ENCODE assay signal across 18 cellular contexts in the genomic region with DNA sequence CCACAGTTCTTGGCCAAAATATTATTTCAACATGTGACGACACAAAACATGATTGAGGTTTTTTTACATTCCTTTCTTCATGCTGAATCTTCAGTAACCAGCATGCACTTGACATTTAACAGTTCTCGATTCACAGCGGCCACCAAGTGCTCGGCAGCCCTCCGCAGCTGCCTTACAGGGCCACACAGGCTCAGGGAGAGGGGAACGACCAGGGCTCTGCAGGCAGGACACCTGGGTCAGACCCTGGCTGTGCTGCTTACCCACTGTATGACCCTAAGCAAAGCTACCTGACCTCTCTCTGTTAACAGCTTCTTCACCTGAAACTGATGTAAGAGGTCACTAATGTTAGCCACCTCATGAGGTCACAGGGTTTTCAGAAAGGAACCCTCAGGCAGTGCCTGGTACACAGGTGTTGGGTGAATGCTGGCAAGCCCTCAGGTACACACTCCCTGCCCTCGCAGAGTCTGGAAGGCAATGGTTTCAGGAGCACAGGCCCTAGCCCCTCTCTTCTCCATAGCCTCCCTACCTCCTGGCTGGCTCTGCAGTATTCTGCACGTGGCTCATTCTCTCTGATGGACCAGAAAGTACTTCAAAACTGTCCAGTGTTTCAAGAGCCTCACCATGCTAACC. TPM values are rescaled to one million over a fixed set of nuclear protein-coding genes. Genes with fewer than 3 reads are reported as not detected.
DNase-seq lines count a peak whose midpoint lies in the region; ATAC-seq and TF ChIP-seq lines count a peak whose summit lies in the region.
"Had no signal": no experiment of that assay in that cellular context is flagged by ENCODE, and none has a peak within 500 bp of the region (broad histone marks: within the 10 kb centered on the region; RNA-seq: fewer than 3 reads in every experiment).

No MANE protein-coding gene starts in this region.

- H3K4me1 ChIP-seq in endodermal cell (ENCODE audit: control insufficient read depth, insufficient read depth, low read length) (peaks cover 22% of the 10 kb centered on the region), iPS-20b (ENCODE audit: insufficient read depth, low read length) (peaks cover 46% of the 10 kb centered on the region), SK-N-SH (ENCODE audit: control insufficient read depth in 1 of 2, insufficient read depth in 2 of 2, low read depth in 1 of 2, low read length in 1 of 2) (peaks cover 0 to 10% of the 10 kb centered on the region in 2 experiments; a peak in 1 of 4 replicates)

- no peak for TF ChIP-seq RAD21 in SK-N-SH (IDR thresholded peaks at IDR 0.05; ENCODE audit: low read length)

- TF ChIP-seq CTCF in endodermal cell (conservative IDR thresholded peaks at IDR 0.05) (no peak), SK-N-SH (IDR thresholded peaks at IDR 0.05) (no peak)

- no peaks in the 10 kb centered on the region for H4K20me1 ChIP-seq in SK-N-SH (ENCODE audit: insufficient read depth)

- POLR2A ChIA-PET in SK-N-SH (lab: Yijun Ruan, JAX), result no interaction called here
- POLR2A ChIA-PET in activated CD4-positive, alpha-beta T cell treated with anti-CD3 and anti-CD28 coated beads, Interleukin-2, amount 10 ng/mL, durations not matched to agents 7 days and 5 days (lab: Charles Lee), result interaction anchor here (0.6 kb wide), 1 partner anchor 113 kb away, joined by 8 read pairs; no protein-coding TSS in a partner anchor

- H3K36me3 ChIP-seq in endodermal cell (ENCODE audit: control insufficient read depth, insufficient read depth, low read length) (peaks cover 39% of the 10 kb centered on the region), iPS-20b (ENCODE audit: insufficient read depth, low read depth, low read length) (peaks cover 21% of the 10 kb centered on the region; the same call in 1 of the 2 replicates), SK-N-SH (replicated peaks in 1 of 2; ENCODE audit: control insufficient read depth in 1 of 2, insufficient read depth in 2 of 2, low read length in 1 of 2) (peaks cover 30 to 35% of the 10 kb centered on the region in 2 experiments)

- peak overlapping the region; percentile 25 for H3K4me3 ChIP-seq in endodermal cell (ENCODE audit: low read length)
- peak overlapping the region; percentile 35; the same call in 1 of the 2 replicates for H3K4me3 ChIP-seq in iPS-20b (ENCODE audit: low read length)
- no peak overlapping the region for H3K4me3 ChIP-seq in SK-N-SH (ENCODE audit: low read depth in 2 of 2, low read length in 1 of 2)
- H3K4me3 ChIP-seq: neural progenitor cell had no signal

- peaks cover 43% of the 10 kb centered on the region for H3K36me3 Mint-ChIP-seq in endodermal cell (ENCODE audit: low read depth)
- H3K36me3 Mint-ChIP-seq in activated CD4-positive, alpha-beta T cell treated with anti-CD3 and anti-CD28 coated beads, Interleukin-2, amount 10 ng/mL, durations not matched to agents 7 days and 5 days (ENCODE audit: low read depth), result peaks cover 20% of the 10 kb centered on the region

- CTCF ChIA-PET in SK-N-SH (lab: Yijun Ruan, JAX), result no interaction called here
- CTCF ChIA-PET in activated CD4-positive, alpha-beta T cell treated with anti-CD3 and anti-CD28 coated beads, Interleukin-2, amount 10 ng/mL, durations not matched to agents 7 days and 5 days (lab: Charles Lee), result interaction anchor here (1.3 kb wide), 1 partner anchor 9 kb away, joined by 3 read pairs; no protein-coding TSS in a partner anchor

- H3K27me3 ChIP-seq in endodermal cell (ENCODE audit: control insufficient read depth, insufficient read depth, low read length, poor library complexity, severe bottlenecking), result no peaks in the 10 kb centered on the region
- H3K27me3 ChIP-seq in iPS-20b (ENCODE audit: insufficient read depth, low read length), result no peaks in the 10 kb centered on the region
- no peaks in the 10 kb centered on the region for H3K27me3 ChIP-seq in SK-N-SH (ENCODE audit: insufficient read depth)
- H3K27me3 ChIP-seq: neural progenitor cell had no signal

- H2AFZ ChIP-seq in SK-N-SH (ENCODE audit: low read depth), result no peak overlapping the region
- H2AFZ ChIP-seq: neural progenitor cell had no signal

- H3K4me2 ChIP-seq in SK-N-SH, result no peak overlapping the region

- H3K4me3 Mint-ChIP-seq in stimulated activated naive CD8-positive, alpha-beta T cell treated with anti-CD3 and anti-CD28 coated beads, Interleukin-15, amount 100 ng/mL, for 72 hours, result no peak overlapping the region
- H3K4me3 Mint-ChIP-seq in endodermal cell, result no peak overlapping the region
- H3K4me3 Mint-ChIP-seq in activated CD4-positive, alpha-beta T cell treated with anti-CD3 and anti-CD28 coated beads, Interleukin-2, amount 10 ng/mL, durations not matched to agents 7 days and 5 days, result no peak overlapping the region
- H3K4me3 Mint-ChIP-seq: neural progenitor cell; stimulated activated naive CD8-positive, alpha-beta T cell treated with anti-CD3 and anti-CD28 coated beads, Interleukin-15, Interleukin-2, amounts not matched to agents 100 ng/mL and 50 ng/mL, for 24 hours had no signal

- peak; percentile 49 for ATAC-seq in stimulated activated naive CD8-positive, alpha-beta T cell treated with anti-CD3 and anti-CD28 coated beads, Interleukin-15, amount 100 ng/mL, for 72 hours
- ATAC-seq in stimulated activated naive CD8-positive, alpha-beta T cell treated with anti-CD3 and anti-CD28 coated beads, Interleukin-15, Interleukin-2, amounts not matched to agents 100 U/mL and 50 U/mL, for 24 hours, result no peak
- no peak for ATAC-seq in GM21786 (IDR thresholded peaks at IDR 0.05; ENCODE audit: unreplicated experiment)
- ATAC-seq: PC-3, SK-N-SH treated with all-trans-retinoic acid at 6 μM for 48 hours had no signal

- H3K9ac ChIP-seq in endodermal cell (ENCODE audit: extremely low read depth, low read length, poor library complexity, severe bottlenecking), result no peak overlapping the region
- H3K9ac ChIP-seq in iPS-20b (ENCODE audit: low read depth, low read length), result peak overlapping the region; percentile 49
- no peak overlapping the region for H3K9ac ChIP-seq in SK-N-SH
- H3K9ac ChIP-seq: neural progenitor cell had no signal

- no peak for DNase-seq in stimulated activated naive CD8-positive, alpha-beta T cell treated with anti-CD3 and anti-CD28 coated beads, Interleukin-15, amount 100 ng/mL, for 72 hours
- no peak for DNase-seq in stimulated activated naive CD8-positive, alpha-beta T cell treated with anti-CD3 and anti-CD28 coated beads, Interleukin-15, Interleukin-2, amounts not matched to agents 100 U/mL and 50 U/mL, for 24 hours
- DNase-seq in endodermal cell (no peak), SK-N-SH (no peak), amniotic stem cell (lab: John Stamatoyannopoulos, UW) (no peak)
- no peak for DNase-seq in activated CD4-positive, alpha-beta T cell treated with anti-CD3 and anti-CD28 coated beads, Interleukin-2, amount 10 ng/mL, durations not matched to agents 7 days and 5 days
- DNase-seq: central memory CD4-positive, alpha-beta T cell; effector CD4-positive, alpha-beta T cell; midbrain; NCI-H1092 treated with DMSO at 0.1 percent for 48 hours; NCI-H2107; PC-3; stimulated activated CD4-positive, alpha-beta T cell treated with anti-CD3 and anti-CD28 coated beads, Interleukin-15, amount 100 ng/mL, for 24 hours had no signal

- no peak overlapping the region for H3K27ac ChIP-seq in endodermal cell (ENCODE audit: low read depth, low read length)
- peak overlapping the region; percentile 4 for H3K27ac ChIP-seq in iPS-20b (ENCODE audit: low read length)
- H3K27ac ChIP-seq in SK-N-SH (ENCODE audit: low read depth in 2 of 2, low read length in 1 of 2), result no peak overlapping the region

- H3K27me3 Mint-ChIP-seq in stimulated activated naive CD8-positive, alpha-beta T cell treated with anti-CD3 and anti-CD28 coated beads, Interleukin-15, amount 100 ng/mL, for 72 hours, result no peaks in the 10 kb centered on the region
- no peaks in the 10 kb centered on the region for H3K27me3 Mint-ChIP-seq in endodermal cell (ENCODE audit: insufficient read depth)
- no peaks in the 10 kb centered on the region for H3K27me3 Mint-ChIP-seq in activated CD4-positive, alpha-beta T cell treated with anti-CD3 and anti-CD28 coated beads, Interleukin-2, amount 10 ng/mL, durations not matched to agents 7 days and 5 days
- H3K27me3 Mint-ChIP-seq: stimulated activated naive CD8-positive, alpha-beta T cell treated with anti-CD3 and anti-CD28 coated beads, Interleukin-15, Interleukin-2, amounts not matched to agents 100 ng/mL and 50 ng/mL, for 24 hours had no signal

- no peaks in the 10 kb centered on the region for H3K4me1 Mint-ChIP-seq in stimulated activated naive CD8-positive, alpha-beta T cell treated with anti-CD3 and anti-CD28 coated beads, Interleukin-15, amount 100 ng/mL, for 72 hours
- H3K4me1 Mint-ChIP-seq in endodermal cell, result peaks cover 44% of the 10 kb centered on the region
- H3K4me1 Mint-ChIP-seq in activated CD4-positive, alpha-beta T cell treated with anti-CD3 and anti-CD28 coated beads, Interleukin-2, amount 10 ng/mL, durations not matched to agents 7 days and 5 days, result peaks cover 3% of the 10 kb centered on the region

- H3F3A ChIP-seq in SK-N-SH (replicated peaks; ENCODE audit: insufficient read depth), result peaks cover 23% of the 10 kb centered on the region

- H3K79me2 ChIP-seq in SK-N-SH (ENCODE audit: insufficient read depth), result peaks cover 4% of the 10 kb centered on the region; the same call in 1 of the 2 replicates

- H3K9me3 Mint-ChIP-seq in stimulated activated naive CD8-positive, alpha-beta T cell treated with anti-CD3 and anti-CD28 coated beads, Interleukin-15, amount 100 ng/mL, for 72 hours, result no peaks in the 10 kb centered on the region
- H3K9me3 Mint-ChIP-seq in endodermal cell, result no peaks in the 10 kb centered on the region
- H3K9me3 Mint-ChIP-seq in activated CD4-positive, alpha-beta T cell treated with anti-CD3 and anti-CD28 coated beads, Interleukin-2, amount 10 ng/mL, durations not matched to agents 7 days and 5 days, result no peaks in the 10 kb centered on the region
- H3K9me3 Mint-ChIP-seq: stimulated activated naive CD8-positive, alpha-beta T cell treated with anti-CD3 and anti-CD28 coated beads, Interleukin-15, Interleukin-2, amounts not matched to agents 100 ng/mL and 50 ng/mL, for 24 hours had no signal

- H3K9me2 ChIP-seq in SK-N-SH, result no peaks in the 10 kb centered on the region

- peak overlapping the region in 1 of 2 donors; percentile 12 for H3K27ac Mint-ChIP-seq in stimulated activated naive CD8-positive, alpha-beta T cell treated with anti-CD3 and anti-CD28 coated beads, Interleukin-15, amount 100 ng/mL, for 72 hours
- no peak overlapping the region for H3K27ac Mint-ChIP-seq in endodermal cell
- no peak overlapping the region for H3K27ac Mint-ChIP-seq in activated CD4-positive, alpha-beta T cell treated with anti-CD3 and anti-CD28 coated beads, Interleukin-2, amount 10 ng/mL, durations not matched to agents 7 days and 5 days
- H3K27ac Mint-ChIP-seq: stimulated activated naive CD8-positive, alpha-beta T cell treated with anti-CD3 and anti-CD28 coated beads, Interleukin-15, Interleukin-2, amounts not matched to agents 100 ng/mL and 50 ng/mL, for 24 hours had no signal

- 79 to 80% methylated on average over 6 to 8 of the region's 8 CpGs for WGBS in endodermal cell (ENCODE audit: insufficient coverage in 1 of 2, insufficient read length in 1 of 2), 2 experiments
- 92% methylated on average over 8 of the region's 8 CpGs for WGBS in SK-N-SH (ENCODE audit: low lambda C conversion rate)

- H3K9me3 ChIP-seq in endodermal cell (ENCODE audit: control insufficient read depth, low read length) (no peaks in the 10 kb centered on the region), iPS-20b (ENCODE audit: insufficient read depth, low read depth, low read length) (no peaks in the 10 kb centered on the region), SK-N-SH (no peaks in the 10 kb centered on the region)

- no peak for TF ChIP-seq EP300 in SK-N-SH (IDR thresholded peaks at IDR 0.05; ENCODE audit: borderline replicate concordance in 1 of 2, low read depth in 1 of 2, low read length in 1 of 2)

RNA-seq across cellular contexts. Expression of a gene that starts 25.7 kb away (rescaled TPM):
- total RNA-seq in endodermal cell, result 10 to 100 TPM; 33.0 to 45.4 TPM
- 103 TPM for polyA plus RNA-seq in endodermal cell (2013, experiment 1 of 2)
- polyA plus RNA-seq in endodermal cell (2013, experiment 2 of 2), result 111 TPM
- polyA plus RNA-seq in SK-N-SH (2012; rRNA removed), result 285 and 387 TPM in 2 replicates
- polyA plus RNA-seq in SK-N-SH (2012; cell fraction: cytosol; rRNA removed), result 158 and 241 TPM in 2 replicates
- 318 and 338 TPM in 2 replicates for polyA plus RNA-seq in SK-N-SH (2012; cell fraction: nucleus; rRNA removed)
- 1 to 10 TPM in 1 of 2 experiments, under 1 TPM in 1; 0.69 to 1.2 TPM for total RNA-seq in activated CD4-positive, alpha-beta T cell treated with anti-CD3 and anti-CD28 coated beads, Interleukin-2, amount 10 ng/mL, durations not matched to agents 7 days and 5 days

RNA-seq across cellular contexts. Expression of a gene that starts 43.3 kb away (rescaled TPM):
- total RNA-seq in endodermal cell, result 10 to 100 TPM; 47.1 to 49.5 TPM
- 29.8 TPM for polyA plus RNA-seq in endodermal cell (2013, experiment 1 of 2)
- polyA plus RNA-seq in endodermal cell (2013, experiment 2 of 2), result 27.4 TPM
- polyA plus RNA-seq in SK-N-SH (2012; rRNA removed), result 26.0 and 32.6 TPM in 2 replicates
- 33.2 and 36.6 TPM in 2 replicates for polyA plus RNA-seq in SK-N-SH (2012; cell fraction: cytosol; rRNA removed)
- polyA plus RNA-seq in SK-N-SH (2012; cell fraction: nucleus; rRNA removed), result 26.2 and 28.5 TPM in 2 replicates
- 10 to 100 TPM; 35.7 to 36.4 TPM for total RNA-seq in activated CD4-positive, alpha-beta T cell treated with anti-CD3 and anti-CD28 coated beads, Interleukin-2, amount 10 ng/mL, durations not matched to agents 7 days and 5 days

Comparison
In these comparisons a context has a peak if more than half of its experiments do, and no peak if none do; other contexts are left out.
1. H3K4me3 ChIP-seq: peak in endodermal cell (single experiment) and iPS-20b (single experiment); none in SK-N-SH (0 of 2).
2. RNA of a gene that starts 25.7 kb away (total RNA-seq): 33.0 to 45.4 TPM in endodermal cell; 0.69 to 1.2 TPM in activated CD4-positive, alpha-beta T cell treated with anti-CD3 and anti-CD28 coated beads, Interleukin-2, amount 10 ng/mL, durations not matched to agents 7 days and 5 days; every median in the first group is over 10 times any median in the second.